ENCODE assay signal across 23 cellular contexts in genomic region chr22:49324527-49325491, GRCh38.
DNase-seq lines count a peak whose midpoint lies in the region; ATAC-seq and TF ChIP-seq lines count a peak whose summit lies in the region.
"Had no signal": no experiment of that assay in that cellular context is flagged by ENCODE, and none has a peak within 500 bp of the region (broad histone marks: within the 10 kb centered on the region; RNA-seq: fewer than 3 reads in every experiment).

No MANE protein-coding gene starts in this region.

- H3K27me3 ChIP-seq in SK-N-SH (ENCODE audit: insufficient read depth) (0 out of 2 replicates have a peak, but pooled peaks cover 6% of the 10 kb centered on the region), Loucy (ENCODE audit: insufficient read depth, low read length, poor library complexity, severe bottlenecking) (no peaks in the 10 kb centered on the region), esophagus muscularis mucosa (peaks cover 0 to 82% (median 0%) of the 10 kb centered on the region in 4 donors)
- H3K27me3 ChIP-seq in naive thymus-derived CD4-positive, alpha-beta T cell (ENCODE audit: control insufficient read depth in 2 of 2, insufficient read depth in 2 of 2, low read length in 2 of 2), result peaks cover 0 to 3% of the 10 kb centered on the region in 2 donors
- H3K27me3 ChIP-seq: ovary had no signal

- H3K4me1 ChIP-seq in SK-N-SH (ENCODE audit: control insufficient read depth in 1 of 2, insufficient read depth in 2 of 2, low read depth in 1 of 2, low read length in 1 of 2) (peaks cover 0 to 3% of the 10 kb centered on the region in 2 experiments; a peak in 1 of 4 replicates), Loucy (ENCODE audit: insufficient read depth, low read length, poor library complexity, severe bottlenecking) (peaks cover 10% of the 10 kb centered on the region), esophagus muscularis mucosa (no peaks in the 10 kb centered on the region)
- no peaks in the 10 kb centered on the region for H3K4me1 ChIP-seq in naive thymus-derived CD4-positive, alpha-beta T cell (ENCODE audit: control insufficient read depth in 2 of 2, insufficient read depth in 2 of 2, low read length in 2 of 2)
- H3K4me1 ChIP-seq: gastroesophageal sphincter had no signal

- H3K4me1 Mint-ChIP-seq in CD14-positive monocyte, result no peaks in the 10 kb centered on the region
- H3K4me1 Mint-ChIP-seq in naive thymus-derived CD4-positive, alpha-beta T cell, result no peaks in the 10 kb centered on the region
- H3K4me1 Mint-ChIP-seq: activated naive CD8-positive, alpha-beta T cell treated with anti-CD3 and anti-CD28 coated beads, Interleukin-2, amount 10 ng/mL, durations not matched to agents 7 days and 5 days; brain had no signal

- intact Hi-C loops in esophagus muscularis mucosa (cut with DNase I) (loop anchor here (10.0 kb wide), 1 partner anchor 60 kb away; no protein-coding TSS in a partner anchor), CD14-positive monocyte (cut with micrococcal nuclease) (no loop called here)
- intact Hi-C loops in naive thymus-derived CD4-positive, alpha-beta T cell (cut with micrococcal nuclease), result no loop called here

- H3K9me2 ChIP-seq in SK-N-SH (no peaks in the 10 kb centered on the region), Loucy (replicated peaks; ENCODE audit: low read depth, low read length) (no peaks in the 10 kb centered on the region)

- POLR2A ChIA-PET in SK-N-SH (lab: Yijun Ruan, JAX), result no interaction called here
- POLR2A ChIA-PET in naive thymus-derived CD4-positive, alpha-beta T cell (lab: Charles Lee), result no interaction called here

- WGBS in SK-N-SH (ENCODE audit: low lambda C conversion rate), result 43% methylated on average over 22 of the region's 29 CpGs
- 84% methylated on average over 23 of the region's 29 CpGs for WGBS in esophagus muscularis mucosa

- H3K4me3 ChIP-seq in SK-N-SH (ENCODE audit: low read depth in 2 of 2, low read length in 1 of 2) (no peak overlapping the region), Loucy (ENCODE audit: low read length, poor library complexity, severe bottlenecking) (no peak overlapping the region), esophagus muscularis mucosa (no peak overlapping the region)
- H3K4me3 ChIP-seq in naive thymus-derived CD4-positive, alpha-beta T cell (ENCODE audit: low read length), result no peak overlapping the region
- H3K4me3 ChIP-seq: gastroesophageal sphincter, ovary had no signal

- H3K9me3 ChIP-seq in SK-N-SH (no peaks in the 10 kb centered on the region), Loucy (ENCODE audit: insufficient read depth, low read depth, low read length) (no peaks in the 10 kb centered on the region), esophagus muscularis mucosa (peaks cover 0 to 26% (median 13%) of the 10 kb centered on the region in 4 donors)
- H3K9me3 ChIP-seq in naive thymus-derived CD4-positive, alpha-beta T cell (ENCODE audit: control insufficient read depth in 2 of 3, low read length in 3 of 3), result no peaks in the 10 kb centered on the region
- H3K9me3 ChIP-seq: ovary had no signal

- TF ChIP-seq EP300 in SK-N-SH (IDR thresholded peaks at IDR 0.05; ENCODE audit: borderline replicate concordance in 1 of 2, low read depth in 1 of 2, low read length in 1 of 2) (no peak), esophagus muscularis mucosa (IDR thresholded peaks at IDR 0.05) (no peak)

- peak; percentile 5 for DNase-seq in SK-N-SH
- DNase-seq in esophagus muscularis mucosa (ENCODE audit: extremely low spot score), result peak; percentile 87
- DNase-seq in stimulated activated CD8-positive, alpha-beta memory T cell treated with anti-CD3 and anti-CD28 coated beads, Interleukin-4, amount 100 ng/mL, for 48 hours, result peak; percentile 11
- DNase-seq in CD14-positive monocyte (ENCODE audit: low spot score), result no peak
- no peak for DNase-seq in naive thymus-derived CD4-positive, alpha-beta T cell
- DNase-seq: activated naive CD8-positive, alpha-beta T cell treated with anti-CD3 and anti-CD28 coated beads, Interleukin-2, amount 10 ng/mL, durations not matched to agents 7 days and 5 days; activated T-cell treated with anti-CD3 and anti-CD28 coated beads for 4 hours; DMS 273 treated with DMSO at 0.1 percent for 48 hours; GF-D8; NCI-H1092 treated with DMSO at 0.1 percent for 48 hours; NCI-H524; ovary; SIG-M5; stimulated activated CD4-positive, alpha-beta T cell treated with anti-CD3 and anti-CD28 coated beads, Interleukin-2, amount 100 ng/mL, for 48 hours had no signal

- TF ChIP-seq RAD21 in SK-N-SH (IDR thresholded peaks at IDR 0.05; ENCODE audit: low read length), result no peak

- peaks cover 4 to 8% (median 5%) of the 10 kb centered on the region in 3 donors for H3K27me3 Mint-ChIP-seq in CD14-positive monocyte (ENCODE audit: low read depth in 3 of 3)
- peaks cover 4 to 59% (median 31%) of the 10 kb centered on the region in 5 donors for H3K27me3 Mint-ChIP-seq in naive thymus-derived CD4-positive, alpha-beta T cell
- H3K27me3 Mint-ChIP-seq: activated naive CD8-positive, alpha-beta T cell treated with anti-CD3 and anti-CD28 coated beads, Interleukin-2, amount 10 ng/mL, durations not matched to agents 7 days and 5 days had no signal

- H3K27ac Mint-ChIP-seq in CD14-positive monocyte, result no peak overlapping the region
- H3K27ac Mint-ChIP-seq in naive thymus-derived CD4-positive, alpha-beta T cell, result no peak overlapping the region
- H3K27ac Mint-ChIP-seq: activated naive CD8-positive, alpha-beta T cell treated with anti-CD3 and anti-CD28 coated beads, Interleukin-2, amount 10 ng/mL, durations not matched to agents 7 days and 5 days; brain; dendritic cell treated with granulocyte-macrophage colony-stimulating factor and Interleukin-4, amounts not matched to agents 40 ng/mL and 50 ng/mL, for 4 days; T-helper 2 cell treated with Interferon-gamma antibody and Interleukin-4, amounts not matched to agents 5 μg/mL and 100 μg/mL, for 36 hours had no signal

- H3K9ac ChIP-seq in SK-N-SH, result no peak overlapping the region
- no peak overlapping the region for H3K9ac ChIP-seq in Loucy (ENCODE audit: low read depth, low read length, poor library complexity, severe bottlenecking)
- H3K9ac ChIP-seq: KMS-11 had no signal

- TF ChIP-seq POLR2A in esophagus muscularis mucosa (IDR thresholded peaks at IDR 0.05; ENCODE audit: low read depth), result no peak

- no peak overlapping the region for H3K4me3 Mint-ChIP-seq in CD14-positive monocyte
- H3K4me3 Mint-ChIP-seq in naive thymus-derived CD4-positive, alpha-beta T cell, result no peak overlapping the region
- H3K4me3 Mint-ChIP-seq: activated naive CD8-positive, alpha-beta T cell treated with anti-CD3 and anti-CD28 coated beads, Interleukin-2, amount 10 ng/mL, durations not matched to agents 7 days and 5 days; brain; dendritic cell treated with granulocyte-macrophage colony-stimulating factor and Interleukin-4, amounts not matched to agents 40 ng/mL and 50 ng/mL, for 4 days; T-helper 2 cell treated with Interferon-gamma antibody and Interleukin-4, amounts not matched to agents 5 μg/mL and 100 μg/mL, for 36 hours had no signal

- H3F3A ChIP-seq in SK-N-SH (replicated peaks; ENCODE audit: insufficient read depth) (no peaks in the 10 kb centered on the region), Loucy (ENCODE audit: low read depth) (no peaks in the 10 kb centered on the region)

- no peak overlapping the region for H2AFZ ChIP-seq in SK-N-SH (ENCODE audit: low read depth)
- H2AFZ ChIP-seq in Loucy (ENCODE audit: low read length), result no peak overlapping the region

- ATAC-seq in SK-N-SH treated with all-trans-retinoic acid at 6 μM for 48 hours (no peak), GM19397 (IDR thresholded peaks at IDR 0.05; ENCODE audit: unreplicated experiment) (no peak)
- ATAC-seq in naive thymus-derived CD4-positive, alpha-beta T cell, result no peak
- ATAC-seq: gastroesophageal sphincter had no signal

- H3K36me3 ChIP-seq in SK-N-SH (replicated peaks in 1 of 2; ENCODE audit: control insufficient read depth in 1 of 2, insufficient read depth in 2 of 2, low read length in 1 of 2), result no peaks in the 10 kb centered on the region
- no peaks in the 10 kb centered on the region for H3K36me3 ChIP-seq in Loucy (ENCODE audit: insufficient read depth, low read length)
- no peaks in the 10 kb centered on the region for H3K36me3 ChIP-seq in esophagus muscularis mucosa
- no peaks in the 10 kb centered on the region for H3K36me3 ChIP-seq in naive thymus-derived CD4-positive, alpha-beta T cell (ENCODE audit: control insufficient read depth in 2 of 3, insufficient read depth in 3 of 3, low read length in 3 of 3)
- H3K36me3 ChIP-seq: gastroesophageal sphincter, ovary had no signal

- CTCF ChIA-PET in SK-N-SH (lab: Yijun Ruan, JAX), result no interaction called here
- CTCF ChIA-PET in naive thymus-derived CD4-positive, alpha-beta T cell (lab: Charles Lee), result no interaction called here

- H3K27ac ChIP-seq in SK-N-SH (ENCODE audit: low read depth in 2 of 2, low read length in 1 of 2), result no peak overlapping the region
- no peak overlapping the region for H3K27ac ChIP-seq in esophagus muscularis mucosa (replicated peaks in 1 of 4)
- no peak overlapping the region for H3K27ac ChIP-seq in naive thymus-derived CD4-positive, alpha-beta T cell (ENCODE audit: low read depth, low read length)
- H3K27ac ChIP-seq: 22Rv1, gastroesophageal sphincter, KMS-11, ovary had no signal

- H3K79me2 ChIP-seq in SK-N-SH (ENCODE audit: insufficient read depth) (no peaks in the 10 kb centered on the region), Loucy (ENCODE audit: insufficient read depth, low read length) (no peaks in the 10 kb centered on the region)

- H4K20me1 ChIP-seq in SK-N-SH (ENCODE audit: insufficient read depth), result no peaks in the 10 kb centered on the region
- no peaks in the 10 kb centered on the region for H4K20me1 ChIP-seq in Loucy (ENCODE audit: insufficient read depth, low read length, poor library complexity, severe bottlenecking)

- H3K36me3 Mint-ChIP-seq in CD14-positive monocyte, result no peaks in the 10 kb centered on the region
- peaks cover 0 to 7% (median 0%) of the 10 kb centered on the region in 5 donors for H3K36me3 Mint-ChIP-seq in naive thymus-derived CD4-positive, alpha-beta T cell
- H3K36me3 Mint-ChIP-seq: activated naive CD8-positive, alpha-beta T cell treated with anti-CD3 and anti-CD28 coated beads, Interleukin-2, amount 10 ng/mL, durations not matched to agents 7 days and 5 days; brain had no signal

- H3K4me2 ChIP-seq in SK-N-SH (no peak overlapping the region), Loucy (ENCODE audit: low read depth, low read length, poor library complexity, severe bottlenecking) (peak overlapping the region; percentile 16)
- H3K4me2 ChIP-seq: KMS-11 had no signal

- no peak for TF ChIP-seq CTCF in SK-N-SH (IDR thresholded peaks at IDR 0.05)
- TF ChIP-seq CTCF in Loucy (conservative IDR thresholded peaks at IDR 0.05; ENCODE audit: low read length), result no peak
- TF ChIP-seq CTCF in esophagus muscularis mucosa (IDR thresholded peaks at IDR 0.05), result no peak
- TF ChIP-seq CTCF in CD14-positive monocyte (IDR thresholded peaks at IDR 0.05), result no peak

- peaks cover 2 to 17% (median 11%) of the 10 kb centered on the region in 7 donors for H3K9me3 Mint-ChIP-seq in CD14-positive monocyte
- peaks cover 0 to 16% (median 5%) of the 10 kb centered on the region in 11 donors for H3K9me3 Mint-ChIP-seq in naive thymus-derived CD4-positive, alpha-beta T cell
- H3K9me3 Mint-ChIP-seq: activated naive CD8-positive, alpha-beta T cell treated with anti-CD3 and anti-CD28 coated beads, Interleukin-2, amount 10 ng/mL, durations not matched to agents 7 days and 5 days; dendritic cell treated with granulocyte-macrophage colony-stimulating factor and Interleukin-4, amounts not matched to agents 40 ng/mL and 50 ng/mL, for 4 days; T-helper 2 cell treated with Interferon-gamma antibody and Interleukin-4, amounts not matched to agents 5 μg/mL and 100 μg/mL, for 36 hours had no signal

Comparison
In these comparisons a context has a peak if more than half of its experiments do, and no peak if none do; other contexts are left out.
1. DNase-seq: peak in SK-N-SH (single experiment), esophagus muscularis mucosa (single experiment) and stimulated activated CD8-positive, alpha-beta memory T cell treated with anti-CD3 and anti-CD28 coated beads, Interleukin-4, amount 100 ng/mL, for 48 hours (single experiment); none in CD14-positive monocyte (single experiment) and naive thymus-derived CD4-positive, alpha-beta T cell (0 of 9).